Comparison of ENCODE assay signal across 9 cellular contexts in genomic region chr2:200585340-200585729, GRCh38. TPM values are rescaled to one million over a fixed set of nuclear protein-coding genes. Genes with fewer than 3 reads are reported as not detected.
DNase-seq lines count a peak whose midpoint lies in the region; ATAC-seq and TF ChIP-seq lines count a peak whose summit lies in the region.
"Had no signal": no experiment of that assay in that cellular context is flagged by ENCODE, and none has a peak within 500 bp of the region (broad histone marks: within the 10 kb centered on the region; RNA-seq: fewer than 3 reads in every experiment).

No MANE protein-coding gene starts in this region.

- H3K9me3 ChIP-seq in iPS-20b (ENCODE audit: insufficient read depth, low read depth, low read length) (no peaks in the 10 kb centered on the region), skeletal muscle satellite cell (replicated peaks; ENCODE audit: low read length) (no peaks in the 10 kb centered on the region)

- no peak for TF ChIP-seq CTCF in GM12864 (IDR thresholded peaks at IDR 0.05; ENCODE audit: low read depth, low read length, missing control alignments)

- H3K36me3 Mint-ChIP-seq in activated naive CD8-positive, alpha-beta T cell, result no peaks in the 10 kb centered on the region

- H3K4me3 Mint-ChIP-seq in activated naive CD8-positive, alpha-beta T cell, result peak overlapping the region; percentile 87

- peaks cover 14% of the 10 kb centered on the region for H3K4me1 Mint-ChIP-seq in activated naive CD8-positive, alpha-beta T cell (ENCODE audit: low read depth)

- no peak overlapping the region for H3K27ac ChIP-seq in iPS-20b (ENCODE audit: low read length)

- DNase-seq in GM12864 (ENCODE audit: low read depth) (no peak), posterior cingulate gyrus (no peak), NCI-H82 treated with DMSO at 0.1 percent for 48 hours (lab: John Stamatoyannopoulos, UW; ENCODE audit: unreplicated experiment) (no peak)
- no peak for DNase-seq in activated CD4-positive, alpha-beta T cell treated with anti-CD3 and anti-CD28 coated beads, Interleukin-2, amount 50 U/mL, for 1 hour
- DNase-seq: NCI-H82 had no signal

- H3K4me1 ChIP-seq in iPS-20b (ENCODE audit: insufficient read depth, low read length) (0 out of 2 replicates have a peak, but pooled peaks cover 5% of the 10 kb centered on the region), skeletal muscle satellite cell (ENCODE audit: control insufficient read depth, insufficient read depth, low read length) (peaks cover 24% of the 10 kb centered on the region)

- H3K9me3 Mint-ChIP-seq in activated naive CD8-positive, alpha-beta T cell (ENCODE audit: low read depth), result no peaks in the 10 kb centered on the region

- H3K4me2 ChIP-seq in skeletal muscle satellite cell (ENCODE audit: low read length), result peak overlapping the region; percentile 95

- no peak for ATAC-seq in GM21529 (IDR thresholded peaks at IDR 0.05; ENCODE audit: unreplicated experiment)

- intact Hi-C loops in posterior cingulate gyrus (cut with DNase I), result loop anchor here (10.0 kb wide), 1 partner anchor 119 kb away; no protein-coding TSS in a partner anchor

- no peaks in the 10 kb centered on the region for H3K27me3 Mint-ChIP-seq in activated naive CD8-positive, alpha-beta T cell

- no peak overlapping the region for H3K27ac Mint-ChIP-seq in activated naive CD8-positive, alpha-beta T cell

- H3K36me3 ChIP-seq in iPS-20b (ENCODE audit: insufficient read depth, low read depth, low read length) (no peaks in the 10 kb centered on the region), skeletal muscle satellite cell (ENCODE audit: insufficient read depth, low read length) (peaks cover 3% of the 10 kb centered on the region)

- H3K9ac ChIP-seq in iPS-20b (ENCODE audit: low read depth, low read length), result peak overlapping the region; percentile 71; the same call in 1 of the 2 replicates
- H3K9ac ChIP-seq in skeletal muscle satellite cell (ENCODE audit: low read depth, low read length), result peak overlapping the region; percentile 72

- H3K27me3 ChIP-seq in iPS-20b (ENCODE audit: insufficient read depth, low read length) (peaks cover 29% of the 10 kb centered on the region), skeletal muscle satellite cell (ENCODE audit: control insufficient read depth, insufficient read depth, low read length) (no peaks in the 10 kb centered on the region)

- H3K4me3 ChIP-seq in GM12864 (ENCODE audit: low read depth, low read length) (peak overlapping the region; percentile 32; the same call in 1 of the 2 replicates), iPS-20b (ENCODE audit: low read length) (peak overlapping the region; percentile 89), skeletal muscle satellite cell (ENCODE audit: low read length) (peak overlapping the region; percentile 73)

RNA-seq across cellular contexts. Expression of gene AOX1, which starts 0.5 kb away (rescaled TPM):
- 150 and 223 TPM in 2 replicates for total RNA-seq in skeletal muscle satellite cell (2012; rRNA removed)

RNA-seq across cellular contexts. Expression of gene SGO2, which starts 59.3 kb away (rescaled TPM):
- 10.4 and 13.1 TPM in 2 replicates for total RNA-seq in skeletal muscle satellite cell (2012; rRNA removed)

Comparison
In these comparisons a context has a peak if more than half of its experiments do, and no peak if none do; other contexts are left out.
1. H3K4me3 ChIP-seq: peak in every context shown above with its lines; median percentile 89 in iPS-20b; 73 in skeletal muscle satellite cell; 32 in GM12864.